Comparison of ENCODE assay signal across 13 cellular contexts in the genomic region with DNA sequence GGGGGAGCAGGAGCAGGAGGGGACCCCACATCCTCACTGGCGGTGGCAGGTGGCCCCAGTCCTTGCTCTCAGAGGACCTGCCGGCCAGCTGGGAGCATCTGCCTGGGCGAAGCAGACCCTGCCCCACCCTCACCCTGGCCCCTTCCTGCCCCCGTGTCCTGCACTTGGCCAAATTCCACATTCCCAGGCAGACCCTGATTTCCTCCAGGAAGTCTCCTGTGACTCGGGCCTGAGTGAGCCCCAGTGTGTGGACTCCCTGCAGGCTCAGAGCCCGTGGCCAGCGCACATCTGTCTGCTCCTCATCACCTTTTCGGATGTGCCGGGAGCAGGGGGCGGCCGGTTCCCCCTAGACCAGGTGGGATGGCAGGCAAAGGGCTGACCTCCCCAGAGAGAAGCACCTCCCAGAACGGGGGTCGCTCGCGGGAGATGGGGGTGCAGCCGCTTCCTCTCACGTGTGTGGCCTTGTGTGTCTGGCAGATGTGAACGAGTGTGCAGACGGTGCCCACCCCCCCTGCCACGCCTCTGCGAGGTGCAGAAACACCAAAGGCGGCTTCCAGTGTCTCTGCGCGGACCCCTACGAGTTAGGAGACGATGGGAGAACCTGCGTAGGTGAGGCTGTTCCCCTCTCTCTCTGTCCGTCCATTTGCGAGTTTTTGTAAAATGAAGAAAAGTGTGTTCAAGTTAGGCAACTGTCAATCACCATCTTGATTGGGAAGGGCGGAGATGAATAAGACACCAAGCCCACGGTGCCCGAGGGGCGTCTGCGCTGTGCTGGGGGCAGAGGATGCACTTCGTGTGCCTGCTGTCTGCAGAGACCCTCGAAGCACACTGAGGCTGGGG.
"Had no signal": no experiment of that assay in that cellular context is flagged by ENCODE, and none has a peak within 500 bp of the region (broad histone marks: within the 10 kb centered on the region; RNA-seq: fewer than 3 reads in every experiment).

No MANE protein-coding gene starts in this region.

- H3K27me3 ChIP-seq: adrenal gland, cardiac muscle cell, ovary had no signal

- H3K9me3 ChIP-seq: adrenal gland, ovary had no signal

- H3K4me1 ChIP-seq: adrenal gland had no signal

- H3K36me3 ChIP-seq: adrenal gland, cardiac muscle cell, ovary had no signal

- H3K4me3 ChIP-seq: adrenal gland, cardiac muscle cell, lung, ovary had no signal

- DNase-seq: activated CD4-positive, CD25-positive, alpha-beta regulatory T cell treated with anti-CD3 and anti-CD28 coated beads, Interleukin-2, amount 50 U/mL, for 72 hours; activated naive CD4-positive, alpha-beta T cell treated with anti-CD3 and anti-CD28 coated beads for 36 hours; adrenal gland; hippocampal formation; midbrain; stimulated activated CD4-positive, alpha-beta T cell treated with anti-CD3 and anti-CD28 coated beads, Interleukin-15, amount 100 ng/mL, for 24 hours; stimulated activated CD4-positive, alpha-beta T cell treated with anti-CD3 and anti-CD28 coated beads, Interleukin-4, amount 100 ng/mL, for 1 hour; stimulated activated naive B cell treated with anti-CD40 and anti-IgM and Interleukin-4, amounts not matched to agents 10 μg/mL and 1 μg/mL and 100 μg/mL, for 72 hours; substantia nigra; trophoblast cell had no signal

- H3K27ac ChIP-seq: adrenal gland, cardiac muscle cell, ovary had no signal

- ATAC-seq: stimulated activated naive B cell treated with anti-CD40 and anti-IgM and Interleukin-4, amounts not matched to agents 10 μg/mL and 1 μg/mL and 100 μg/mL, for 72 hours had no signal
